8 cellular contexts compared by ENCODE assay signal in the genomic region with DNA sequence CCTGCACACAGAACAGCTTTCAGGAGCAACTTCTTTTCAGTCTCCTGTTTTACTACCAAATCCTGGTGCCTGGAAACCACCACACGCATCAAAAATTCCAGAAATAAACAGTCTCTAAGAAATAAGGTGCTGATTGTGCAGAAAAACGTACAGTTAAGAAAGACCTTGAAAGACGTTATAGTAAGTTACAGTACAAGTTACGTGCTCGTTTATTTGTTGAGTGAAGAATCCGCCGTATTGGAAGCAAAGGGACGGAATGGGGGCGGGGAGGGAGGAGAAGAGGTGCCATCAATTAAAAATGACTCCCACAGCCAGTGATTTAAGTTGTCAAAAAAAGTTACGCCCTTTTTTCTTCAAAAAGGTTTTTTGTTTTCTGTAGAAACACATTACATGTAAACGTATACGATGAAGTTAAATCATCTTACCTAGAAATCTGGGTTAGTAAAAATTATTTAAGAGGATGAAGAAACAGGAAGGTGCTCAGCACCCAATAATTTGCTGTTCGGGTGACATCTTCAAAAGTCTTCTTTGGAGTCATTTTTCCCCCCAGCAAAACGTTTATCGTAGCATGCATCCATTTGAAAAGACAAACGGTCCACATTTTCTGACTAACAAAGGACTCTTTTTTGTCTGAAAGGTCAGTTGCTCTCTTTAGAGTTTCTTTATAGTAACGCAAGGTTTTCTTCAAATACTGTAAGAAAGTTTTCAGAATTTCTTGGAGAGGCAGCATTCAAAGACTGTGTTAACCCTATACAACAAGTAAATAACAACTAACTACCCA. TPM values are rescaled to one million over a fixed set of nuclear protein-coding genes. Genes with fewer than 3 reads are reported as not detected.
DNase-seq lines count a peak whose midpoint lies in the region; ATAC-seq and TF ChIP-seq lines count a peak whose summit lies in the region.

No MANE protein-coding gene starts in this region.

- H3K9me3 ChIP-seq in right lobe of liver (no peaks in the 10 kb centered on the region), tibial artery (no peaks in the 10 kb centered on the region)

- H3K4me3 ChIP-seq in astrocyte of the cerebellum (ENCODE audit: low read depth, low read length) (peak overlapping the region; percentile 95), right lobe of liver (peak overlapping the region; percentile 77 to 88 (median 81)), tibial artery (peak overlapping the region; percentile 78 to 95)

- H3K9me3 Mint-ChIP-seq in activated T-cell treated with anti-CD3 and anti-CD28 coated beads, Interleukin-2, amount 50 U/mL, for 4 hours: no peaks in the 10 kb centered on the region

- H3K36me3 ChIP-seq in right lobe of liver: no peaks in the 10 kb centered on the region
- H3K36me3 ChIP-seq in tibial artery: no peaks in the 10 kb centered on the region

- peaks cover 0 to 5% (median 0%) of the 10 kb centered on the region in 4 donors for H3K4me1 ChIP-seq in right lobe of liver
- H3K4me1 ChIP-seq in tibial artery: peaks cover 0 to 52% (median 16%) of the 10 kb centered on the region in 4 donors

- peaks cover 19% of the 10 kb centered on the region for H3K4me1 Mint-ChIP-seq in activated T-cell treated with anti-CD3 and anti-CD28 coated beads, Interleukin-2, amount 50 U/mL, for 4 hours (ENCODE audit: low read depth)

- in situ Hi-C loops in astrocyte of the cerebellum (cut with HindIII; ENCODE audit: low sequenced_read_pairs): no loop called here

- intact Hi-C loops in right lobe of liver (cut with DNase I) (no loop called here), tibial artery (cut with DNase I; ENCODE audit: low total_unique reads) (no loop called here)

- peak overlapping the region; percentile 83 for H3K4me3 Mint-ChIP-seq in activated T-cell treated with anti-CD3 and anti-CD28 coated beads, Interleukin-2, amount 50 U/mL, for 4 hours

- no peak for TF ChIP-seq CTCF in astrocyte of the cerebellum (IDR thresholded peaks at IDR 0.05; ENCODE audit: low read depth, low read length, missing control alignments)
- TF ChIP-seq CTCF in right lobe of liver (IDR thresholded peaks at IDR 0.05): no peak
- TF ChIP-seq CTCF in tibial artery (IDR thresholded peaks at IDR 0.05): no peak

- H3K27ac ChIP-seq in right lobe of liver (peak overlapping the region; percentile 90 to 93 (median 92)), tibial artery (peak overlapping the region; percentile 98 to 99)

- WGBS in right lobe of liver (ENCODE audit: insufficient coverage, low coverage, low lambda C conversion rate, missing lambda C conversion rate): 15% methylated on average over 17 of the region's 17 CpGs

- TF ChIP-seq POLR2A in right lobe of liver (IDR thresholded peaks at IDR 0.05): no peak

- peaks cover 51% of the 10 kb centered on the region for H3K27me3 Mint-ChIP-seq in activated T-cell treated with anti-CD3 and anti-CD28 coated beads, Interleukin-2, amount 50 U/mL, for 4 hours (ENCODE audit: low read depth)

- ATAC-seq in activated T-cell treated with anti-CD3 and anti-CD28 coated beads, Interleukin-2, amount 50 U/mL, for 4 hours: no peak
- ATAC-seq in right lobe of liver (no peak), GM19351 (IDR thresholded peaks at IDR 0.05; ENCODE audit: unreplicated experiment) (no peak)

- H3K27me3 ChIP-seq in right lobe of liver: no peaks in the 10 kb centered on the region
- H3K27me3 ChIP-seq in tibial artery: no peaks in the 10 kb centered on the region

- DNase-seq in activated T-cell treated with anti-CD3 and anti-CD28 coated beads, Interleukin-2, amount 50 U/mL, for 4 hours: no peak
- no peak for DNase-seq in activated T-cell treated with anti-CD3 and anti-CD28 coated beads, Interleukin-2, amount 50 U/mL, for 48 hours
- DNase-seq in astrocyte of the cerebellum (ENCODE audit: low read depth) (no peak), right lobe of liver (no peak), tibial artery (no peak), glomerular visceral epithelial cell (ENCODE audit: extremely low spot score) (no peak)
- DNase-seq in stimulated activated CD8-positive, alpha-beta memory T cell treated with anti-CD3 and anti-CD28 coated beads, Interleukin-4, amount 100 ng/mL, for 48 hours: no peak

- no peaks in the 10 kb centered on the region for H3K36me3 Mint-ChIP-seq in activated T-cell treated with anti-CD3 and anti-CD28 coated beads, Interleukin-2, amount 50 U/mL, for 4 hours (ENCODE audit: insufficient read depth)

RNA-seq across cellular contexts. Expression of a gene that starts 0.8 kb away (rescaled TPM):
- 1 to 10 TPM in 1 of 3 donors, under 1 TPM in 2; 0.33 to 1.1 (median 0.61) TPM for total RNA-seq in activated T-cell treated with anti-CD3 and anti-CD28 coated beads, Interleukin-2, amount 50 U/mL, for 4 hours
- total RNA-seq in right lobe of liver: 10 to 100 TPM; 10.1 to 22.3 (median 14.4) TPM

Comparison
In these comparisons a context has a peak if more than half of its experiments do, and no peak if none do; other contexts are left out.
1. RNA of a gene that starts 0.8 kb away (total RNA-seq): 10.1 to 22.3 TPM in right lobe of liver; 0.33 to 1.1 TPM in activated T-cell treated with anti-CD3 and anti-CD28 coated beads, Interleukin-2, amount 50 U/mL, for 4 hours; every median in the first group is over 4 times any median in the second.
2. Peak in every context shown above with its lines, with median percentiles within 50 percentile points of each other: H3K4me3 ChIP-seq.